ENCODE assay signal across 2 cellular contexts in genomic region chr10:15116225-15116624, GRCh38.
TF ChIP-seq lines count a peak whose summit lies in the region.

No MANE protein-coding gene starts in this region.

TF ChIP-seq in HEK293, 187 proteins besides CTCF, POLR2A, EP300 and RAD21:
- TF ChIP-seq ZNF280D (tag by site-specific recombination; IDR thresholded peaks at IDR 0.05) (no peak), ZNF133 (tag by site-specific recombination; IDR thresholded peaks at IDR 0.05) (peak; percentile 97), ZSCAN18 (tag by site-specific recombination; IDR thresholded peaks at IDR 0.05) (no peak), ZNF157 (tag by site-specific recombination; IDR thresholded peaks at IDR 0.05) (no peak), ZNF544 (tag by site-specific recombination; IDR thresholded peaks at IDR 0.05) (no peak), HOXA7 (CRISPR knock-in tag; IDR thresholded peaks at IDR 0.05; ENCODE audit: borderline replicate concordance) (no peak), ZNF398 (tag by site-specific recombination; IDR thresholded peaks at IDR 0.05) (no peak)

TF ChIP-seq in K562, 482 proteins besides CTCF, POLR2A, EP300 and RAD21:
- TF ChIP-seq PHF21A (IDR thresholded peaks at IDR 0.05; ENCODE audit: borderline replicate concordance, low read depth) (no peak), POLR2B (IDR thresholded peaks at IDR 0.05; ENCODE audit: low read depth, partially characterized antibody) (no peak), GATA2 (CRISPR knock-in tag; IDR thresholded peaks at IDR 0.05) (no peak), TCF7L2 (IDR thresholded peaks at IDR 0.05; ENCODE audit: low read depth, low read length) (no peak), TRIM28 (IDR thresholded peaks at IDR 0.05) (no peak), CREM (IDR thresholded peaks at IDR 0.05; ENCODE audit: low read depth) (no peak), NFXL1 (CRISPR knock-in tag; IDR thresholded peaks at IDR 0.05) (no peak), NR3C1 (CRISPR knock-in tag; IDR thresholded peaks at IDR 0.05) (no peak), NR0B1 (IDR thresholded peaks at IDR 0.05; ENCODE audit: partially characterized antibody) (no peak), CREB3 (tag; conservative IDR thresholded peaks at IDR 0.05; ENCODE audit: low read depth) (no peak), KLF16 (IDR thresholded peaks at IDR 0.05) (no peak), RFX5 (IDR thresholded peaks at IDR 0.05; ENCODE audit: low read depth, low read length) (no peak)
TF ChIP-seq in K562: peak in this region for 0.
